ENCODE assay signal across 20 cellular contexts in genomic region chr6:125853740-125854139, GRCh38.
"Had no signal": no experiment of that assay in that cellular context is flagged by ENCODE, and none has a peak within 500 bp of the region (broad histone marks: within the 10 kb centered on the region; RNA-seq: fewer than 3 reads in every experiment).

No MANE protein-coding gene starts in this region.

- H3K9me3 ChIP-seq: ovary, thoracic aorta, upper lobe of right lung had no signal

- ATAC-seq: activated CD4-positive, alpha-beta T cell treated with anti-CD3 and anti-CD28 coated beads for 36 hours; naive thymus-derived CD8-positive, alpha-beta T cell; psoas muscle; upper lobe of right lung; WTC11 had no signal

- DNase-seq: activated CD4-positive, alpha-beta T cell treated with anti-CD3 and anti-CD28 coated beads for 36 hours; activated CD4-positive, alpha-beta T cell treated with anti-CD3 and anti-CD28 coated beads, Interleukin-2, amount 50 U/mL, for 48 hours; activated gamma-delta T cell treated with Interleukin-2 at 50 U/mL for 16 hours; activated naive CD8-positive, alpha-beta T cell treated with anti-CD3 and anti-CD28 coated beads for 36 hours; activated T-cell treated with anti-CD3 and anti-CD28 coated beads for 4 hours; amygdala; dermis blood vessel endothelial cell; hypothalamus; left ventricle myocardium inferior; mammary epithelial cell; naive thymus-derived CD8-positive, alpha-beta T cell; ovary; psoas muscle; right cardiac atrium; stimulated activated CD4-positive, alpha-beta T cell treated with anti-CD3 and anti-CD28 coated beads, Interleukin-15, amount 100 ng/mL, for 24 hours; stimulated activated CD4-positive, alpha-beta T cell treated with anti-CD3 and anti-CD28 coated beads, Interleukin-2, amount 100 ng/mL, for 48 hours; upper lobe of right lung had no signal

- H3K4me1 ChIP-seq: psoas muscle, upper lobe of right lung had no signal

- H3K27me3 ChIP-seq: cardiac muscle cell, ovary, upper lobe of right lung had no signal

- H3K36me3 ChIP-seq: cardiac muscle cell, ovary had no signal

- H3K4me3 ChIP-seq: cardiac muscle cell, left ventricle myocardium inferior, ovary, psoas muscle, thoracic aorta, upper lobe of right lung had no signal
